Comparison of ENCODE assay signal across 8 cellular contexts in the genomic region with DNA sequence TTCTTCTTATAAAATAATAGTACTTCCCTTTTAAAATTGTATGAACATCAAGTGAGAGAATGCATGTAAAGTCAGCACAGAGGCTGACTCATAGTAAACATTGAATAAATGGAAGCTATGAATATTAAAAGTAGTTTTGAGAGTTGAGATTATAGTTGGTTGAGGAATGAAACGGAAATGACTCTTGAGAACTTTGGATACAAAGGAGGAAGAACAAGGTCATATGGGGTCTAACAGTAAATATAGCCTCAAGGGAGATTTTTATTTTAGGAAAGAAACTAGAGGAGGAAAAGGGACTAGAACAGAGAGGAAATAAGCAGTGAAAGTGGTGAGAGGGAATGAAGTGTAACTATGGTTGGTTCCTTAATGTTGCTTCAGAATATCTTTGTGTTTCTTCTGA.
A peak's percentile ranks its signal among the peaks of the same experiment; 100 is the strongest.
DNase-seq lines count a peak whose midpoint lies in the region; ATAC-seq and TF ChIP-seq lines count a peak whose summit lies in the region.

No MANE protein-coding gene starts in this region.

- intact Hi-C loops in CD4-positive, alpha-beta T cell (cut with DNase I, micrococcal nuclease): no loop called here

- H4K8ac ChIP-seq in neuronal stem cell (ENCODE audit: low read depth, low read length): no peak overlapping the region

- H3K14ac ChIP-seq in neuronal stem cell (ENCODE audit: low read length): no peak overlapping the region

- no peak overlapping the region for H3K27ac Mint-ChIP-seq in CD4-positive, alpha-beta T cell

- POLR2A ChIA-PET in BJ (lab: Charles Lee): no interaction called here
- POLR2A ChIA-PET in CD4-positive, alpha-beta T cell (lab: Charles Lee): no interaction called here

- no peak overlapping the region for H2BK5ac ChIP-seq in neuronal stem cell (ENCODE audit: low read length)

- H3K27me3 Mint-ChIP-seq in CD4-positive, alpha-beta T cell: no peaks in the 10 kb centered on the region

- no peak overlapping the region for H2BK15ac ChIP-seq in neuronal stem cell (ENCODE audit: low read length)

- no peak overlapping the region for H3K4me2 ChIP-seq in neuronal stem cell (ENCODE audit: insufficient read depth, low read length, poor library complexity, severe bottlenecking)

- H3K9me3 ChIP-seq in lung (ENCODE audit: control insufficient read depth in 2 of 2, insufficient read depth in 1 of 2, low read length in 1 of 2) (no peaks in the 10 kb centered on the region), neuronal stem cell (replicated peaks in 1 of 2; ENCODE audit: control insufficient read depth in 2 of 2, insufficient read depth in 1 of 2, low read depth in 1 of 2, low read length in 2 of 2) (no peaks in the 10 kb centered on the region)
- no peaks in the 10 kb centered on the region for H3K9me3 ChIP-seq in CD4-positive, alpha-beta T cell (ENCODE audit: control insufficient read depth, low read length)

- H3K4me1 ChIP-seq in lung (ENCODE audit: control insufficient read depth in 2 of 2, insufficient read depth in 2 of 2, low read length in 2 of 2) (peaks cover 2 to 25% of the 10 kb centered on the region in 2 donors), neuronal stem cell (ENCODE audit: control insufficient read depth in 2 of 2, insufficient read depth in 1 of 2, low read depth in 1 of 2, low read length in 2 of 2) (no peaks in the 10 kb centered on the region)

- H3K9ac ChIP-seq in neuronal stem cell (ENCODE audit: low read depth, low read length, poor library complexity): no peak overlapping the region

- CTCF ChIA-PET in BJ (lab: Yijun Ruan, JAX): interaction anchor here (0.8 to 1.7 kb wide), 3 partner anchors 61 to 164 kb away, joined by 3 to 5 read pairs (median 4); partner anchors contain the start of gene CHD9
- CTCF ChIA-PET in CD4-positive, alpha-beta T cell (lab: Charles Lee): no interaction called here

- peaks cover 6% of the 10 kb centered on the region for H3K4me1 Mint-ChIP-seq in CD4-positive, alpha-beta T cell (ENCODE audit: low read depth)

- H3K4me3 Mint-ChIP-seq in CD4-positive, alpha-beta T cell: no peak overlapping the region

- H3K36me3 ChIP-seq in BJ (ENCODE audit: control insufficient read depth, insufficient read depth, low read length): 0 out of 2 replicates have a peak, but pooled peaks cover 1% of the 10 kb centered on the region
- peaks cover 2% of the 10 kb centered on the region in 2 donors for H3K36me3 ChIP-seq in lung (ENCODE audit: control insufficient read depth in 2 of 2, insufficient read depth in 2 of 2, low read length in 2 of 2)
- H3K36me3 ChIP-seq in neuronal stem cell (replicated peaks in 1 of 2; ENCODE audit: control insufficient read depth in 2 of 2, insufficient read depth in 2 of 2, low read length in 2 of 2): peaks cover 4 to 93% of the 10 kb centered on the region in 2 donors

- TF ChIP-seq CTCF in BJ (IDR thresholded peaks at IDR 0.05; ENCODE audit: insufficient read depth, low read depth, low read length): no peak
- TF ChIP-seq CTCF in lung (IDR thresholded peaks at IDR 0.05; ENCODE audit: control extremely low read depth, extremely low read depth): no peak
- TF ChIP-seq CTCF in CD4-positive, alpha-beta T cell (IDR thresholded peaks at IDR 0.05): no peak

- peaks cover 1% of the 10 kb centered on the region for H3K79me1 ChIP-seq in neuronal stem cell (ENCODE audit: low read depth, low read length)

- H2BK120ac ChIP-seq in neuronal stem cell (ENCODE audit: low read depth, low read length): no peak overlapping the region

- H3K27ac ChIP-seq in lung (ENCODE audit: low read depth in 1 of 2, low read length in 1 of 2): peak overlapping the region in 1 of 2 donors; percentile 83
- no peak overlapping the region for H3K27ac ChIP-seq in neuronal stem cell (replicated peaks; ENCODE audit: low read length)
- H3K27ac ChIP-seq in CD4-positive, alpha-beta T cell (ENCODE audit: low read depth, low read length): no peak overlapping the region

- H3K4me3 ChIP-seq in BJ (ENCODE audit: low read depth, low read length) (no peak overlapping the region), lung (no peak overlapping the region), neuronal stem cell (ENCODE audit: low read length in 2 of 2) (no peak overlapping the region)

- ATAC-seq in HG02981 (IDR thresholded peaks at IDR 0.05; ENCODE audit: unreplicated experiment) (peak; percentile 65), lung (ENCODE audit: insufficient read depth, low FRiP score) (peak; percentile 75)
- ATAC-seq in CD4-positive, alpha-beta T cell (ENCODE audit: poor library complexity): no peak

- no peak overlapping the region for H2BK12ac ChIP-seq in neuronal stem cell (ENCODE audit: low read length)

- no peaks in the 10 kb centered on the region for H3K9me3 Mint-ChIP-seq in CD4-positive, alpha-beta T cell

- H3K27me3 ChIP-seq in BJ (ENCODE audit: control insufficient read depth, insufficient read depth, low read length) (no peaks in the 10 kb centered on the region), lung (ENCODE audit: control insufficient read depth, insufficient read depth) (no peaks in the 10 kb centered on the region), neuronal stem cell (ENCODE audit: control insufficient read depth in 3 of 3, insufficient read depth in 3 of 3, low read depth in 1 of 3, low read length in 3 of 3) (no peaks in the 10 kb centered on the region)
- H3K27me3 ChIP-seq in CD4-positive, alpha-beta T cell (ENCODE audit: control insufficient read depth, insufficient read depth, low read length): no peaks in the 10 kb centered on the region

- H3K23ac ChIP-seq in neuronal stem cell (ENCODE audit: low read depth, low read length, poor library complexity): no peak overlapping the region

- DNase-seq in BJ (ENCODE audit: low read depth): peak; percentile 7
- peak; percentile 7 for DNase-seq in brain pericyte (ENCODE audit: low read depth, low spot score)
- DNase-seq in lung (ENCODE audit: low spot score): no peak
- no peak for DNase-seq in neuronal stem cell (ENCODE audit: low spot score)
- no peak for DNase-seq in CD4-positive, alpha-beta T cell
- no peak for DNase-seq in mucosa of gallbladder (ENCODE audit: low spot score)
- no peak for DNase-seq in putamen (ENCODE audit: low spot score)

- no peak overlapping the region for H3K18ac ChIP-seq in neuronal stem cell (ENCODE audit: low read length)

- H4K91ac ChIP-seq in neuronal stem cell (ENCODE audit: low read depth, low read length, poor library complexity): no peak overlapping the region

- WGBS in lung, 2 donors: 15% methylated on average over 1 of the region's 1 CpG
- 100% methylated on average over 1 of the region's 1 CpG for WGBS in neuronal stem cell (ENCODE audit: extremely low coverage in 2 of 2, insufficient read length in 2 of 2, insufficient replicate concordance in 1 of 2), 2 donors

- H3K36me3 Mint-ChIP-seq in CD4-positive, alpha-beta T cell (ENCODE audit: low read depth): peaks cover 19% of the 10 kb centered on the region

- H2AFZ ChIP-seq in neuronal stem cell (ENCODE audit: low read length): no peak overlapping the region

- no peak overlapping the region for H3K4ac ChIP-seq in neuronal stem cell (ENCODE audit: low read length)

- no peak overlapping the region for H2AK5ac ChIP-seq in neuronal stem cell (ENCODE audit: low read depth, low read length)

Comparison
In these comparisons a context has a peak if more than half of its experiments do, and no peak if none do; other contexts are left out.
1. DNase-seq: peak in BJ (single experiment) and brain pericyte (single experiment); none in lung (single experiment), neuronal stem cell (single experiment), CD4-positive, alpha-beta T cell (0 of 10), mucosa of gallbladder (single experiment) and putamen (single experiment).